ENCODE assay signal across 8 cellular contexts in genomic region chr16:4377573-4378146, GRCh38. TPM values are rescaled to one million over a fixed set of nuclear protein-coding genes. Genes with fewer than 3 reads are reported as not detected.
A peak's percentile ranks its signal among the peaks of the same experiment; 100 is the strongest.
DNase-seq lines count a peak whose midpoint lies in the region; ATAC-seq, FAIRE-seq and TF ChIP-seq lines count a peak whose summit lies in the region.

No MANE protein-coding gene starts in this region.

- in situ Hi-C loops in KBM-7 (cut with MboI; ENCODE audit: low pct_unique_long_range_greater_than_20kb, low sequenced_read_pairs): no loop called here

- no peak for TF ChIP-seq POLR2A in testis (IDR thresholded peaks at IDR 0.05)
- no peak for TF ChIP-seq POLR2A in erythroblast (IDR thresholded peaks at IDR 0.05; ENCODE audit: low read length)

- no peak for FAIRE-seq in bronchial epithelial cell (lab: Jason Lieb, UNC)

- H3K4me1 ChIP-seq in HEK293 (ENCODE audit: control insufficient read depth, insufficient read depth, low read length): peaks cover 15% of the 10 kb centered on the region
- H3K4me1 ChIP-seq in testis: peaks cover 64% of the 10 kb centered on the region

- H3K27ac ChIP-seq in HEK293 (ENCODE audit: extremely low read depth, low read depth, low read length): no peak overlapping the region
- peak overlapping the region; percentile 55 for H3K27ac ChIP-seq in layer of hippocampus (ENCODE audit: low read depth, low read length)
- peak overlapping the region; percentile 21 to 86 for H3K27ac ChIP-seq in testis

- H3K4me3 ChIP-seq in HEK293 (ENCODE audit: low read depth, low read length): no peak overlapping the region
- H3K4me3 ChIP-seq in bronchial epithelial cell (ENCODE audit: low read depth, low read length): no peak overlapping the region
- no peak overlapping the region for H3K4me3 ChIP-seq in testis

- intact Hi-C loops in testis (cut with DNase I; ENCODE audit: low total_unique reads): no loop called here

- TF ChIP-seq CTCF in HEK293 (tag by site-specific recombination; IDR thresholded peaks at IDR 0.05): 0 out of 2 replicates have a peak, but pooled peaks have one; percentile 20
- TF ChIP-seq CTCF in bronchial epithelial cell (IDR thresholded peaks at IDR 0.05; ENCODE audit: insufficient read depth, low read length, severe bottlenecking): peak; percentile 31
- no peak for TF ChIP-seq CTCF in testis (IDR thresholded peaks at IDR 0.05)

- H3K9me3 ChIP-seq in HEK293 (ENCODE audit: control insufficient read depth, insufficient read depth, low read depth, low read length): no peaks in the 10 kb centered on the region
- no peaks in the 10 kb centered on the region for H3K9me3 ChIP-seq in testis

- DNase-seq in bronchial epithelial cell (ENCODE audit: low read depth) (no peak), testis (no peak), erythroblast (lab: John Stamatoyannopoulos, UW) (no peak), KBM-7 (no peak)

- 43 to 65% methylated on average over 8 to 12 of the region's 12 CpGs for WGBS in testis, 2 donors

- H3K27me3 ChIP-seq in bronchial epithelial cell (ENCODE audit: control insufficient read depth, insufficient read depth, low read length): no peaks in the 10 kb centered on the region
- no peaks in the 10 kb centered on the region for H3K27me3 ChIP-seq in layer of hippocampus (ENCODE audit: control insufficient read depth, insufficient read depth, low read length)
- no peaks in the 10 kb centered on the region for H3K27me3 ChIP-seq in testis

- POLR2A ChIA-PET in HEK293 (lab: Yijun Ruan, JAX): interaction anchor here (1.2 kb wide), 1 partner anchor 8 kb away, joined by 3 read pairs; no protein-coding TSS in a partner anchor

- ATAC-seq in GM18870 (IDR thresholded peaks at IDR 0.05; ENCODE audit: unreplicated experiment): no peak
- no peak for ATAC-seq in GM21786 (IDR thresholded peaks at IDR 0.05; ENCODE audit: unreplicated experiment)

- peaks cover 0 to 16% of the 10 kb centered on the region in 2 experiments; a peak in 1 of 3 replicates for H3K36me3 ChIP-seq in HEK293 (ENCODE audit: control insufficient read depth in 2 of 2, insufficient read depth in 1 of 2, low read length in 2 of 2)
- H3K36me3 ChIP-seq in bronchial epithelial cell (ENCODE audit: control insufficient read depth, insufficient read depth, low read length): peaks cover 2% of the 10 kb centered on the region
- H3K36me3 ChIP-seq in testis (ENCODE audit: low read depth, missing control alignments): no peaks in the 10 kb centered on the region

- CTCF ChIA-PET in HEK293 (lab: Yijun Ruan, JAX): interaction anchor here (0.5 to 1.6 kb wide), 5 partner anchors 9 to 392 kb away, joined by 3 to 5 read pairs (median 4); no protein-coding TSS in a partner anchor

TF ChIP-seq in HEK293, 187 proteins besides CTCF, POLR2A, EP300 and RAD21:
- TF ChIP-seq ZNF623 (tag by site-specific recombination; IDR thresholded peaks at IDR 0.05): no peak
- TF ChIP-seq, protein P1, sequence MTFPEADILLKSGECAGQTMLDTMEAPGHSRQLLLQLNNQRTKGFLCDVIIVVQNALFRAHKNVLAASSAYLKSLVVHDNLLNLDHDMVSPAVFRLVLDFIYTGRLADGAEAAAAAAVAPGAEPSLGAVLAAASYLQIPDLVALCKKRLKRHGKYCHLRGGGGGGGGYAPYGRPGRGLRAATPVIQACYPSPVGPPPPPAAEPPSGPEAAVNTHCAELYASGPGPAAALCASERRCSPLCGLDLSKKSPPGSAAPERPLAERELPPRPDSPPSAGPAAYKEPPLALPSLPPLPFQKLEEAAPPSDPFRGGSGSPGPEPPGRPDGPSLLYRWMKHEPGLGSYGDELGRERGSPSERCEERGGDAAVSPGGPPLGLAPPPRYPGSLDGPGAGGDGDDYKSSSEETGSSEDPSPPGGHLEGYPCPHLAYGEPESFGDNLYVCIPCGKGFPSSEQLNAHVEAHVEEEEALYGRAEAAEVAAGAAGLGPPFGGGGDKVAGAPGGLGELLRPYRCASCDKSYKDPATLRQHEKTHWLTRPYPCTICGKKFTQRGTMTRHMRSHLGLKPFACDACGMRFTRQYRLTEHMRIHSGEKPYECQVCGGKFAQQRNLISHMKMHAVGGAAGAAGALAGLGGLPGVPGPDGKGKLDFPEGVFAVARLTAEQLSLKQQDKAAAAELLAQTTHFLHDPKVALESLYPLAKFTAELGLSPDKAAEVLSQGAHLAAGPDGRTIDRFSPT (tag by site-specific recombination; IDR thresholded peaks at IDR 0.05): peak; percentile 74

RNA-seq across cellular contexts. Expression of gene VASN, which starts 6.0 kb away (rescaled TPM):
- total RNA-seq in bronchial epithelial cell (6.6 and 10.0 TPM in 2 replicates), testis (100 to 1,000 TPM; 103 to 125 TPM)
- 33.9 TPM for polyA plus RNA-seq in testis (ENCODE audit: insufficient read depth, low read depth, low replicate concordance)

RNA-seq across cellular contexts. Expression of gene PAM16, which starts 26.5 kb away (rescaled TPM):
- total RNA-seq in bronchial epithelial cell: 50.3 and 54.8 TPM in 2 replicates
- total RNA-seq in testis: 100 to 1,000 TPM; 126 to 148 TPM
- polyA plus RNA-seq in testis (ENCODE audit: insufficient read depth, low read depth, low replicate concordance): 61.8 TPM

RNA-seq across cellular contexts. Expression of gene CORO7, which starts 38.7 kb away (rescaled TPM):
- total RNA-seq in bronchial epithelial cell (7.6 and 15.6 TPM in 2 replicates), testis (100 to 1,000 TPM; 126 to 147 TPM)
- polyA plus RNA-seq in testis (ENCODE audit: insufficient read depth, low read depth, low replicate concordance): 71.5 TPM

RNA-seq across cellular contexts. Expression of gene DNAJA3, which starts 48.0 kb away (rescaled TPM):
- total RNA-seq in bronchial epithelial cell: 62.9 and 74.8 TPM in 2 replicates
- 10 to 100 TPM; 80.2 to 88.3 TPM for total RNA-seq in testis
- polyA plus RNA-seq in testis (ENCODE audit: insufficient read depth, low read depth, low replicate concordance): 56.0 TPM

Comparison
In these comparisons a context has a peak if more than half of its experiments do, and no peak if none do; other contexts are left out.
1. CTCF ChIP-seq: peak in HEK293 (single experiment) and bronchial epithelial cell (single experiment); none in testis (0 of 3).